In genomic region chr18:48538531-48539405, GRCh38 we compare ENCODE assay signal across 1 cellular context.
TF ChIP-seq lines count a peak whose summit lies in the region.

TSS of gene CTIF (plus strand) at chr18:48539031. CDS start at chr18:48619566, 80,535 bp downstream.

TF ChIP-seq in SK-N-SH, 30 proteins besides CTCF, POLR2A, EP300 and RAD21 (continued from another document):
- TF ChIP-seq, protein P1, sequence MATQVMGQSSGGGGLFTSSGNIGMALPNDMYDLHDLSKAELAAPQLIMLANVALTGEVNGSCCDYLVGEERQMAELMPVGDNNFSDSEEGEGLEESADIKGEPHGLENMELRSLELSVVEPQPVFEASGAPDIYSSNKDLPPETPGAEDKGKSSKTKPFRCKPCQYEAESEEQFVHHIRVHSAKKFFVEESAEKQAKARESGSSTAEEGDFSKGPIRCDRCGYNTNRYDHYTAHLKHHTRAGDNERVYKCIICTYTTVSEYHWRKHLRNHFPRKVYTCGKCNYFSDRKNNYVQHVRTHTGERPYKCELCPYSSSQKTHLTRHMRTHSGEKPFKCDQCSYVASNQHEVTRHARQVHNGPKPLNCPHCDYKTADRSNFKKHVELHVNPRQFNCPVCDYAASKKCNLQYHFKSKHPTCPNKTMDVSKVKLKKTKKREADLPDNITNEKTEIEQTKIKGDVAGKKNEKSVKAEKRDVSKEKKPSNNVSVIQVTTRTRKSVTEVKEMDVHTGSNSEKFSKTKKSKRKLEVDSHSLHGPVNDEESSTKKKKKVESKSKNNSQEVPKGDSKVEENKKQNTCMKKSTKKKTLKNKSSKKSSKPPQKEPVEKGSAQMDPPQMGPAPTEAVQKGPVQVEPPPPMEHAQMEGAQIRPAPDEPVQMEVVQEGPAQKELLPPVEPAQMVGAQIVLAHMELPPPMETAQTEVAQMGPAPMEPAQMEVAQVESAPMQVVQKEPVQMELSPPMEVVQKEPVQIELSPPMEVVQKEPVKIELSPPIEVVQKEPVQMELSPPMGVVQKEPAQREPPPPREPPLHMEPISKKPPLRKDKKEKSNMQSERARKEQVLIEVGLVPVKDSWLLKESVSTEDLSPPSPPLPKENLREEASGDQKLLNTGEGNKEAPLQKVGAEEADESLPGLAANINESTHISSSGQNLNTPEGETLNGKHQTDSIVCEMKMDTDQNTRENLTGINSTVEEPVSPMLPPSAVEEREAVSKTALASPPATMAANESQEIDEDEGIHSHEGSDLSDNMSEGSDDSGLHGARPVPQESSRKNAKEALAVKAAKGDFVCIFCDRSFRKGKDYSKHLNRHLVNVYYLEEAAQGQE (IDR thresholded peaks at IDR 0.05; ENCODE audit: low read depth, low read length): no peak
- TF ChIP-seq, protein P2, sequence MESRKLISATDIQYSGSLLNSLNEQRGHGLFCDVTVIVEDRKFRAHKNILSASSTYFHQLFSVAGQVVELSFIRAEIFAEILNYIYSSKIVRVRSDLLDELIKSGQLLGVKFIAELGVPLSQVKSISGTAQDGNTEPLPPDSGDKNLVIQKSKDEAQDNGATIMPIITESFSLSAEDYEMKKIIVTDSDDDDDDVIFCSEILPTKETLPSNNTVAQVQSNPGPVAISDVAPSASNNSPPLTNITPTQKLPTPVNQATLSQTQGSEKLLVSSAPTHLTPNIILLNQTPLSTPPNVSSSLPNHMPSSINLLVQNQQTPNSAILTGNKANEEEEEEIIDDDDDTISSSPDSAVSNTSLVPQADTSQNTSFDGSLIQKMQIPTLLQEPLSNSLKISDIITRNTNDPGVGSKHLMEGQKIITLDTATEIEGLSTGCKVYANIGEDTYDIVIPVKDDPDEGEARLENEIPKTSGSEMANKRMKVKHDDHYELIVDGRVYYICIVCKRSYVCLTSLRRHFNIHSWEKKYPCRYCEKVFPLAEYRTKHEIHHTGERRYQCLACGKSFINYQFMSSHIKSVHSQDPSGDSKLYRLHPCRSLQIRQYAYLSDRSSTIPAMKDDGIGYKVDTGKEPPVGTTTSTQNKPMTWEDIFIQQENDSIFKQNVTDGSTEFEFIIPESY (IDR thresholded peaks at IDR 0.05; ENCODE audit: borderline replicate concordance, low read depth): no peak
- TF ChIP-seq SMC3 (IDR thresholded peaks at IDR 0.05; ENCODE audit: low read depth, low read length) (no peak), NRF1 (IDR thresholded peaks at IDR 0.05; ENCODE audit: low read depth, low read length) (no peak), NFIC (IDR thresholded peaks at IDR 0.05; ENCODE audit: borderline replicate concordance) (no peak), MXI1 (IDR thresholded peaks at IDR 0.05; ENCODE audit: low read depth, low read length) (peak; percentile 88), FOXM1 (IDR thresholded peaks at IDR 0.05; ENCODE audit: low read depth) (no peak), TEAD4 (IDR thresholded peaks at IDR 0.05; ENCODE audit: borderline replicate concordance, insufficient read depth) (no peak), FOXJ3 (CRISPR knock-in tag; IDR thresholded peaks at IDR 0.05) (no peak), YY1 (IDR thresholded peaks at IDR 0.05; ENCODE audit: low read depth) (peak; percentile 92), POLR2AphosphoS5 (IDR thresholded peaks at IDR 0.05; ENCODE audit: low read depth, low read length) (peak; percentile 81), SIN3A (IDR thresholded peaks at IDR 0.05; ENCODE audit: borderline replicate concordance, low read depth, low read length) (0 out of 2 replicates have a peak, but pooled peaks have one; percentile 55), CHD2 (IDR thresholded peaks at IDR 0.05; ENCODE audit: low read length, partially characterized antibody) (peak; percentile 42), RFX5 (IDR thresholded peaks at IDR 0.05; ENCODE audit: low read length) (no peak)
- TF ChIP-seq, protein P3, sequence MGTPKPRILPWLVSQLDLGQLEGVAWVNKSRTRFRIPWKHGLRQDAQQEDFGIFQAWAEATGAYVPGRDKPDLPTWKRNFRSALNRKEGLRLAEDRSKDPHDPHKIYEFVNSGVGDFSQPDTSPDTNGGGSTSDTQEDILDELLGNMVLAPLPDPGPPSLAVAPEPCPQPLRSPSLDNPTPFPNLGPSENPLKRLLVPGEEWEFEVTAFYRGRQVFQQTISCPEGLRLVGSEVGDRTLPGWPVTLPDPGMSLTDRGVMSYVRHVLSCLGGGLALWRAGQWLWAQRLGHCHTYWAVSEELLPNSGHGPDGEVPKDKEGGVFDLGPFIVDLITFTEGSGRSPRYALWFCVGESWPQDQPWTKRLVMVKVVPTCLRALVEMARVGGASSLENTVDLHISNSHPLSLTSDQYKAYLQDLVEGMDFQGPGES (IDR thresholded peaks at IDR 0.05; ENCODE audit: low read depth, low read length): no peak
- TF ChIP-seq, protein P4, sequence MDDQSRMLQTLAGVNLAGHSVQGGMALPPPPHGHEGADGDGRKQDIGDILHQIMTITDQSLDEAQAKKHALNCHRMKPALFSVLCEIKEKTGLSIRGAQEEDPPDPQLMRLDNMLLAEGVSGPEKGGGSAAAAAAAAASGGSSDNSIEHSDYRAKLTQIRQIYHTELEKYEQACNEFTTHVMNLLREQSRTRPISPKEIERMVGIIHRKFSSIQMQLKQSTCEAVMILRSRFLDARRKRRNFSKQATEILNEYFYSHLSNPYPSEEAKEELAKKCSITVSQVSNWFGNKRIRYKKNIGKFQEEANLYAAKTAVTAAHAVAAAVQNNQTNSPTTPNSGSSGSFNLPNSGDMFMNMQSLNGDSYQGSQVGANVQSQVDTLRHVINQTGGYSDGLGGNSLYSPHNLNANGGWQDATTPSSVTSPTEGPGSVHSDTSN (IDR thresholded peaks at IDR 0.05): peak; percentile 55; the same call in 1 of the 2 replicates
